ENCODE assay signal across 18 cellular contexts in genomic region chr7:138610671-138611170, GRCh38.
"Had no signal": no experiment of that assay in that cellular context is flagged by ENCODE, and none has a peak within 500 bp of the region (broad histone marks: within the 10 kb centered on the region; RNA-seq: fewer than 3 reads in every experiment).

No MANE protein-coding gene starts in this region.

- H3K27me3 ChIP-seq: brain microvascular endothelial cell, esophagus muscularis mucosa, neutrophil, spleen, suprapubic skin had no signal

- H3K27ac ChIP-seq: brain microvascular endothelial cell, esophagus muscularis mucosa, left ventricle myocardium inferior, neutrophil, psoas muscle, spleen, suprapubic skin had no signal

- H3K36me3 ChIP-seq: brain microvascular endothelial cell, esophagus muscularis mucosa, left ventricle myocardium inferior, neutrophil, spleen, suprapubic skin had no signal

- ATAC-seq: activated T-helper 17 cell treated with anti-CD3 and anti-CD28 coated beads, Interleukin-2, amount 50 U/mL, for 72 hours; psoas muscle; sciatic nerve; T-cell had no signal

- H3K4me1 ChIP-seq: esophagus muscularis mucosa, left ventricle myocardium inferior, psoas muscle, spleen, suprapubic skin had no signal

- H3K9me3 ChIP-seq: esophagus muscularis mucosa, neutrophil, psoas muscle, suprapubic skin had no signal

- H3K4me3 ChIP-seq: esophagus muscularis mucosa, left ventricle myocardium inferior, psoas muscle, spleen, suprapubic skin had no signal

- DNase-seq: activated B cell treated with CpG ODN at 0.5 μM for 24 hours; activated CD4-positive, alpha-beta T cell treated with anti-CD3 and anti-CD28 coated beads, Interleukin-2, amount 10 ng/mL, durations not matched to agents 7 days and 5 days; activated CD8-positive, alpha-beta memory T cell treated with anti-CD3 and anti-CD28 coated beads for 24 hours; activated naive CD4-positive, alpha-beta T cell treated with anti-CD3 and anti-CD28 coated beads for 36 hours; amniotic stem cell; brain microvascular endothelial cell; left ventricle myocardium inferior; psoas muscle; spleen; stimulated activated CD4-positive, alpha-beta T cell treated with anti-CD3 and anti-CD28 coated beads, Interleukin-1b, Interleukin-23, amount 100 ng/mL, for 48 hours; stimulated activated naive CD4-positive, alpha-beta T cell; T-cell; T1000 had no signal
